Comparison of ENCODE assay signal across 32 cellular contexts in genomic region chr21:46544824-46545223, GRCh38.
A peak's percentile ranks its signal among the peaks of the same experiment; 100 is the strongest.
DNase-seq lines count a peak whose midpoint lies in the region; ATAC-seq and TF ChIP-seq lines count a peak whose summit lies in the region.
"Had no signal": no experiment of that assay in that cellular context is flagged by ENCODE, and none has a peak within 500 bp of the region (broad histone marks: within the 10 kb centered on the region; RNA-seq: fewer than 3 reads in every experiment).

No MANE protein-coding gene starts in this region.

- no peak for ATAC-seq in stimulated activated naive CD8-positive, alpha-beta T cell treated with anti-CD3 and anti-CD28 coated beads, Interleukin-15, amount 100 ng/mL, for 72 hours
- ATAC-seq: left ventricle myocardium superior had no signal

- H3K4me1 Mint-ChIP-seq in T-helper 1 cell treated with Interleukin-12 subunit alpha and Interleukin-12 subunit beta and Interleukin-4 antibody, amounts not matched to agents 30 μg/mL and 1 μg/mL, for 36 hours (ENCODE audit: low read depth) = peaks cover 28% of the 10 kb centered on the region
- H3K4me1 Mint-ChIP-seq in stimulated activated naive CD8-positive, alpha-beta T cell treated with anti-CD3 and anti-CD28 coated beads, Interleukin-15, Interleukin-2, amounts not matched to agents 100 ng/mL and 50 ng/mL, for 24 hours (ENCODE audit: low read depth) = peaks cover 58% of the 10 kb centered on the region
- peaks cover 51% of the 10 kb centered on the region for H3K4me1 Mint-ChIP-seq in stimulated activated naive CD8-positive, alpha-beta T cell treated with anti-CD3 and anti-CD28 coated beads, Interleukin-15, amount 100 ng/mL, for 72 hours
- no peaks in the 10 kb centered on the region for H3K4me1 Mint-ChIP-seq in Calu3 (ENCODE audit: low read depth, unreplicated experiment)
- H3K4me1 Mint-ChIP-seq: endodermal cell had no signal

- intact Hi-C loops in Calu3 (cut with micrococcal nuclease; ENCODE audit: unreplicated experiment) = no loop called here

- CTCF ChIA-PET in Calu3 (lab: Charles Lee) = no interaction called here

- peak overlapping the region; percentile 72 for H3K27ac Mint-ChIP-seq in T-helper 1 cell treated with Interleukin-12 subunit alpha and Interleukin-12 subunit beta and Interleukin-4 antibody, amounts not matched to agents 30 μg/mL and 1 μg/mL, for 36 hours
- H3K27ac Mint-ChIP-seq in stimulated activated naive CD8-positive, alpha-beta T cell treated with anti-CD3 and anti-CD28 coated beads, Interleukin-15, Interleukin-2, amounts not matched to agents 100 ng/mL and 50 ng/mL, for 24 hours = peak overlapping the region; percentile 43
- peak overlapping the region in 1 of 2 donors; percentile 69 for H3K27ac Mint-ChIP-seq in stimulated activated naive CD8-positive, alpha-beta T cell treated with anti-CD3 and anti-CD28 coated beads, Interleukin-15, amount 100 ng/mL, for 72 hours
- H3K27ac Mint-ChIP-seq in Calu3 (ENCODE audit: unreplicated experiment) = no peak overlapping the region
- H3K27ac Mint-ChIP-seq: endodermal cell had no signal

- H3K27me3 Mint-ChIP-seq in T-helper 1 cell treated with Interleukin-12 subunit alpha and Interleukin-12 subunit beta and Interleukin-4 antibody, amounts not matched to agents 30 μg/mL and 1 μg/mL, for 36 hours (ENCODE audit: low read depth) = no peaks in the 10 kb centered on the region
- no peaks in the 10 kb centered on the region for H3K27me3 Mint-ChIP-seq in stimulated activated naive CD8-positive, alpha-beta T cell treated with anti-CD3 and anti-CD28 coated beads, Interleukin-15, Interleukin-2, amounts not matched to agents 100 ng/mL and 50 ng/mL, for 24 hours
- no peaks in the 10 kb centered on the region for H3K27me3 Mint-ChIP-seq in stimulated activated naive CD8-positive, alpha-beta T cell treated with anti-CD3 and anti-CD28 coated beads, Interleukin-15, amount 100 ng/mL, for 72 hours
- no peaks in the 10 kb centered on the region for H3K27me3 Mint-ChIP-seq in Calu3 (ENCODE audit: unreplicated experiment)

- H3K27ac ChIP-seq in epithelial cell of prostate = peak overlapping the region; percentile 75
- H3K27ac ChIP-seq: 22Rv1; BLaER1 treated with 17β-estradiol and CSF1 and Interleukin-3, amounts not matched to agents 10 nM and 100 nM; brain microvascular endothelial cell; esophagus muscularis mucosa; GM23248; PC-9; VCaP had no signal

- no TSS peak for BruUV-seq in Calu3 (replicated peaks; lab: Mats Ljungman, UMichigan)

- TF ChIP-seq CTCF in Calu3 (IDR thresholded peaks at IDR 0.05; ENCODE audit: unreplicated experiment) = no peak

- H3K9me3 Mint-ChIP-seq in T-helper 1 cell treated with Interleukin-12 subunit alpha and Interleukin-12 subunit beta and Interleukin-4 antibody, amounts not matched to agents 30 μg/mL and 1 μg/mL, for 36 hours = no peaks in the 10 kb centered on the region
- peaks cover 5% of the 10 kb centered on the region for H3K9me3 Mint-ChIP-seq in stimulated activated naive CD8-positive, alpha-beta T cell treated with anti-CD3 and anti-CD28 coated beads, Interleukin-15, Interleukin-2, amounts not matched to agents 100 ng/mL and 50 ng/mL, for 24 hours
- H3K9me3 Mint-ChIP-seq in stimulated activated naive CD8-positive, alpha-beta T cell treated with anti-CD3 and anti-CD28 coated beads, Interleukin-15, amount 100 ng/mL, for 72 hours = peaks cover 0 to 10% of the 10 kb centered on the region in 2 donors
- H3K9me3 Mint-ChIP-seq in Calu3 (ENCODE audit: low read depth, unreplicated experiment) = no peaks in the 10 kb centered on the region

- no peak overlapping the region for H3K4me3 Mint-ChIP-seq in T-helper 1 cell treated with Interleukin-12 subunit alpha and Interleukin-12 subunit beta and Interleukin-4 antibody, amounts not matched to agents 30 μg/mL and 1 μg/mL, for 36 hours
- no peak overlapping the region for H3K4me3 Mint-ChIP-seq in stimulated activated naive CD8-positive, alpha-beta T cell treated with anti-CD3 and anti-CD28 coated beads, Interleukin-15, Interleukin-2, amounts not matched to agents 100 ng/mL and 50 ng/mL, for 24 hours
- peak overlapping the region in 1 of 2 donors; percentile 19 for H3K4me3 Mint-ChIP-seq in stimulated activated naive CD8-positive, alpha-beta T cell treated with anti-CD3 and anti-CD28 coated beads, Interleukin-15, amount 100 ng/mL, for 72 hours
- H3K4me3 Mint-ChIP-seq in Calu3 (ENCODE audit: low read depth, unreplicated experiment) = no peak overlapping the region
- H3K4me3 Mint-ChIP-seq: endodermal cell had no signal

- DNase-seq in T-helper 1 cell (no peak), epithelial cell of prostate (ENCODE audit: low read depth, low spot score) (no peak), RKO (ENCODE audit: low spot score) (no peak), SIG-M5 treated with dmso at 0.1 percent for 504 hours (lab: John Stamatoyannopoulos, UW; ENCODE audit: unreplicated experiment) (no peak), Calu3 (no peak)
- DNase-seq in stimulated activated naive CD8-positive, alpha-beta T cell treated with anti-CD3 and anti-CD28 coated beads, Interleukin-15, amount 100 ng/mL, for 72 hours = no peak
- DNase-seq: activated CD4-positive, alpha-beta T cell treated with anti-CD3 and anti-CD28 coated beads, Interleukin-2, amount 50 U/mL, for 1 hour; activated effector memory CD4-positive, alpha-beta T cell treated with Interleukin-2 at 50 U/mL for 16 hours; amniotic stem cell; brain microvascular endothelial cell; cerebellar nuclear complex; dermis blood vessel endothelial cell; DND-41; endodermal cell; foreskin fibroblast; left ventricle myocardium superior; NCI-H1048; NCI-H2107; NCI-H345; nucleus accumbens; PC-9; Right ventricle myocardium superior; stimulated activated CD4-positive, alpha-beta T cell treated with anti-CD3 and anti-CD28 coated beads, Interleukin-4, amount 100 ng/mL, for 1 hour; T1000; trophoblast cell had no signal

- H3K36me3 Mint-ChIP-seq in T-helper 1 cell treated with Interleukin-12 subunit alpha and Interleukin-12 subunit beta and Interleukin-4 antibody, amounts not matched to agents 30 μg/mL and 1 μg/mL, for 36 hours (ENCODE audit: low read depth) = peaks cover 32% of the 10 kb centered on the region
- H3K36me3 Mint-ChIP-seq in stimulated activated naive CD8-positive, alpha-beta T cell treated with anti-CD3 and anti-CD28 coated beads, Interleukin-15, Interleukin-2, amounts not matched to agents 100 ng/mL and 50 ng/mL, for 24 hours (ENCODE audit: low read depth) = peaks cover 78% of the 10 kb centered on the region
- peaks cover 5% of the 10 kb centered on the region for H3K36me3 Mint-ChIP-seq in Calu3 (ENCODE audit: insufficient read depth, unreplicated experiment)
